Comparison of ENCODE assay signal across 17 cellular contexts in the genomic region with DNA sequence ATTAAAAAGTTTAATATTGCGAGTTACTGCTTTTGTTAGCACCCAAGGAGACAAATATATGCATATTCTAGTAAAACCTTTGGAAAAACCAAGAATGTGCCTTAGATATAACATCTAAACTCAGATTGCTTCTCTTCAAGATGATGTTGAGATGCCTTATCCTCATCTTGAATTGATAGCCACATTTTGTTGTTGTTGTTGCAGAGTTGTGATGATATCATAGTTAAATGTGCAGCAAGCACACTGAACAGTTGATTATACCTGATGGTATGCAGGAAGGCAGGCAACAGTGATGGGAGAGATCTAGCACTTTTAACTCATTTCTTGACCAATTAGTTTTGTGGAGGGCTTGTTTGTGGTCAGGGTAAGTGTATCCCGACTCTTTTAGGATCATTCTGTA.
A peak's percentile ranks its signal among the peaks of the same experiment; 100 is the strongest.
DNase-seq lines count a peak whose midpoint lies in the region; ATAC-seq, FAIRE-seq and TF ChIP-seq lines count a peak whose summit lies in the region.
"Had no signal": no experiment of that assay in that cellular context is flagged by ENCODE, and none has a peak within 500 bp of the region (broad histone marks: within the 10 kb centered on the region; RNA-seq: fewer than 3 reads in every experiment).

No MANE protein-coding gene starts in this region.

- ATAC-seq in GM18498 (IDR thresholded peaks at IDR 0.05; ENCODE audit: unreplicated experiment): no peak
- ATAC-seq: heart right ventricle had no signal

- no peaks in the 10 kb centered on the region for H3K27me3 Mint-ChIP-seq in nephron progenitor cell (ENCODE audit: low read depth, poor library complexity)

- H3K9me3 Mint-ChIP-seq in nephron progenitor cell: no peaks in the 10 kb centered on the region
- H3K9me3 Mint-ChIP-seq: immature natural killer cell had no signal

- TF ChIP-seq CTCF in nephron progenitor cell (IDR thresholded peaks at IDR 0.05): no peak

- peaks cover 16% of the 10 kb centered on the region for H3K4me1 Mint-ChIP-seq in nephron progenitor cell

- H3K27ac Mint-ChIP-seq in nephron progenitor cell: peak overlapping the region; percentile 12

- peaks cover 50% of the 10 kb centered on the region for H3K36me3 Mint-ChIP-seq in nephron progenitor cell (ENCODE audit: low read depth)

- peak; percentile 11 for DNase-seq in AG20443 (ENCODE audit: low spot score)
- DNase-seq in HTR-8/SVneo (ENCODE audit: insufficient read length, low spot score): no peak
- DNase-seq in astrocyte of the hippocampus (ENCODE audit: low read depth, low spot score): peak; percentile 13
- no peak for DNase-seq in nephron progenitor cell
- no peak for DNase-seq in activated CD4-positive, alpha-beta T cell treated with anti-CD3 and anti-CD28 coated beads, Interleukin-2, amount 50 U/mL, for 1 hour
- no peak for DNase-seq in SW480 (ENCODE audit: low spot score)
- DNase-seq in C1 segment of cervical spinal cord (lab: John Stamatoyannopoulos, UW): no peak
- DNase-seq: activated effector memory CD4-positive, alpha-beta T cell treated with Interleukin-2 at 50 U/mL for 16 hours; COR-L47; effector CD8-positive, alpha-beta T cell; heart right ventricle; immature natural killer cell; NCI-H2171; NCI-H69; OCI-M1; T-helper 9 cell had no signal

- FAIRE-seq in HTR-8/SVneo (lab: Jason Lieb, UNC): peak; percentile 74

- H3K4me3 Mint-ChIP-seq in nephron progenitor cell: no peak overlapping the region
- H3K4me3 Mint-ChIP-seq: immature natural killer cell had no signal

Comparison
In these comparisons a context has a peak if more than half of its experiments do, and no peak if none do; other contexts are left out.
1. DNase-seq: peak in AG20443 (single experiment) and astrocyte of the hippocampus (single experiment); none in HTR-8/SVneo (single experiment), nephron progenitor cell (single experiment), activated CD4-positive, alpha-beta T cell treated with anti-CD3 and anti-CD28 coated beads, Interleukin-2, amount 50 U/mL, for 1 hour (single experiment), SW480 (single experiment) and C1 segment of cervical spinal cord (0 of 14).